Comparison of ENCODE assay signal across 8 cellular contexts in the genomic region with DNA sequence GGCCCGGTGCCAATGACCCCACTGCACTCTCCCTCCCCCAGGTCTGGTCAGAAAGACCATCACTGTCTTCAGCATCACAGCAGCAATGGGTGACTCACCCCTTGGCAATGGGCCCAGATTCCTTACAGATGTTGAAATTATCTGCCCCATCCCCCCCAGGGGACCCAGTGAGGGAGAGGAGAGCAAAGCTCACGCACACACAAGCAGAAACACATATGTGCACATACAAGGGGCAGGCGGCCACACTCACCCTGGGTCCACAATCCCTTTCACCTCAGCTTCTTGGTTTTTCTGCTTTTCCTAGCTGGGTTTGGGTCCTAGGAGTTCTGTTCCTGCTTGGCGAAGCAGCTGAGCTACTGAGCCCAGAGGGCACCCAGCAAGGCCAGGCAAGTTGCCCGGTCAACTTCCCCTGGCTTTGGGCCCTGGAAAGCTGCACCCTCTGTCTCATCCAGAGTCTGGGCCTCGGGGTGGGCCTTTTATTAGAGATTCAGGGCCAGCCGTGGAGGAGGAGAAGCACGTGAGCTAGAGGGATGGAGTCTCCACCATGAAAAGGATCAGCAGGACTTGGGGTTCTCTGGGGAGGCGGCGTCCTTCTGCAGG. TPM values are rescaled to one million over a fixed set of nuclear protein-coding genes. Genes with fewer than 3 reads are reported as not detected.
DNase-seq lines count a peak whose midpoint lies in the region; ATAC-seq, FAIRE-seq and TF ChIP-seq lines count a peak whose summit lies in the region.

No MANE protein-coding gene starts in this region.

- H3K4me1 ChIP-seq in H1 (replicated peaks in 1 of 4; ENCODE audit: control insufficient read depth in 3 of 4, insufficient read depth in 4 of 4, low read length in 3 of 4) (peaks cover 11 to 27% (median 15%) of the 10 kb centered on the region in 4 experiments), mesenchymal stem cell (ENCODE audit: control insufficient read depth, insufficient read depth, low read depth, low read length) (peaks cover 62% of the 10 kb centered on the region)

- TF ChIP-seq CTCF in RWPE1 (conservative IDR thresholded peaks at IDR 0.05; ENCODE audit: low read depth) = no peak
- TF ChIP-seq CTCF in H1 (IDR thresholded peaks at IDR 0.05; ENCODE audit: control extremely low read depth in 1 of 3, insufficient read depth in 1 of 3, low read depth in 1 of 3, low read length in 3 of 3) = no peak

- H3K4me2 ChIP-seq in H1 (ENCODE audit: insufficient read depth in 1 of 2, low read depth in 2 of 2, low read length in 2 of 2) = no peak overlapping the region
- H3K4me2 ChIP-seq in mesenchymal stem cell (ENCODE audit: low read length, poor library complexity, severe bottlenecking) = peak overlapping the region; percentile 14

- POLR2A ChIA-PET in RWPE1 (lab: Yijun Ruan, JAX; ENCODE audit: low non-redundant PET) = no interaction called here
- POLR2A ChIA-PET in H1 (lab: Charles Lee; ENCODE audit: partially characterized antibody) = interaction anchor here (2.0 to 7.3 kb wide), 3 partner anchors 10 to 27 kb away, joined by 5 to 43 read pairs (median 9); no protein-coding TSS in a partner anchor

- no peak for ATAC-seq in HG03469 (IDR thresholded peaks at IDR 0.05; ENCODE audit: unreplicated experiment)

- FAIRE-seq in H54 (lab: Jason Lieb, UNC) (peak; percentile 41), H1 (lab: Jason Lieb, UNC) (no peak)

- no peak for TF ChIP-seq RAD21 in H1 (IDR thresholded peaks at IDR 0.05 in 1 of 2, conservative IDR thresholded peaks at IDR 0.05 in 1 of 2; ENCODE audit: low read depth in 2 of 2, low read length in 2 of 2)

- no peak overlapping the region for H2AFZ ChIP-seq in H1 (ENCODE audit: low read length)
- H2AFZ ChIP-seq in mesenchymal stem cell (ENCODE audit: low read depth, low read length) = no peak overlapping the region

- no peaks in the 10 kb centered on the region for H3K79me2 ChIP-seq in H1 (ENCODE audit: control insufficient read depth in 1 of 2, insufficient read depth in 2 of 2, low read length in 2 of 2)

- TF ChIP-seq POLR2A in H54 (IDR thresholded peaks at IDR 0.05; ENCODE audit: low read depth, low read length) (0 out of 2 replicates have a peak, but pooled peaks have one; percentile 14), H1 (IDR thresholded peaks at IDR 0.05; ENCODE audit: control extremely low read depth in 1 of 2, low read depth in 2 of 2, low read length in 2 of 2) (no peak)

- no peak overlapping the region for H2BK12ac ChIP-seq in H1 (ENCODE audit: low read depth, low read length)
- peak overlapping the region; percentile 94 to 99 for H2BK12ac ChIP-seq in mesenchymal stem cell (ENCODE audit: low read length in 2 of 2)

- no peaks in the 10 kb centered on the region for H3K9me3 ChIP-seq in H1 (ENCODE audit: insufficient read depth in 2 of 2, low read depth in 1 of 2, low read length in 1 of 2)
- no peaks in the 10 kb centered on the region for H3K9me3 ChIP-seq in mesenchymal stem cell (ENCODE audit: control insufficient read depth, low read length)

- H3K18ac ChIP-seq in H1 (ENCODE audit: extremely low read depth, low read length) (no peak overlapping the region), mesenchymal stem cell (ENCODE audit: low read depth in 1 of 2, low read length in 2 of 2) (peak overlapping the region; percentile 86 to 88)

- H3K23ac ChIP-seq in H1 (ENCODE audit: insufficient read length) (no peak overlapping the region), mesenchymal stem cell (ENCODE audit: low read length in 2 of 2) (no peak overlapping the region)

- H3K79me1 ChIP-seq in H1 (ENCODE audit: low read depth, low read length) (no peaks in the 10 kb centered on the region), mesenchymal stem cell (replicated peaks; ENCODE audit: low read length, poor library complexity, severe bottlenecking) (peaks cover 2% of the 10 kb centered on the region)

- H2BK5ac ChIP-seq in H1 (ENCODE audit: low read depth, low read length) (peak overlapping the region; percentile 56; the same call in 1 of the 2 replicates), mesenchymal stem cell (ENCODE audit: low read depth, low read length, poor library complexity, severe bottlenecking) (peak overlapping the region; percentile 67)

- no peak overlapping the region for H3K4me3 ChIP-seq in H1 (ENCODE audit: extremely low read depth in 1 of 4, insufficient read depth in 2 of 4, low read depth in 3 of 4, low read length in 4 of 4)
- H3K4me3 ChIP-seq in mesenchymal stem cell (ENCODE audit: insufficient read depth in 1 of 2, low read depth in 1 of 2, low read length in 2 of 2) = peak overlapping the region in 1 of 2 experiments; percentile 86

- H2AK5ac ChIP-seq in H1 (ENCODE audit: low read depth, low read length) = no peak overlapping the region
- peak overlapping the region; percentile 95 for H2AK5ac ChIP-seq in mesenchymal stem cell (ENCODE audit: low read length, severe bottlenecking)

- DNase-seq in AG08395 (ENCODE audit: low spot score) (peak; percentile 92), H54 (ENCODE audit: insufficient read length, low spot score) (peak; percentile 83), RWPE1 (ENCODE audit: low spot score) (peak; percentile 95), H1 (ENCODE audit: low read depth in 1 of 2, low spot score in 2 of 2) (no peak), mesenchymal stem cell (peak; percentile 97), DMS114 treated with DMSO at 0.1 percent for 48 hours (lab: John Stamatoyannopoulos, UW; ENCODE audit: unreplicated experiment) (no peak)

- H3K4ac ChIP-seq in H1 (replicated peaks; ENCODE audit: insufficient read length, low read depth, low read length) (no peak overlapping the region), mesenchymal stem cell (ENCODE audit: low read depth in 1 of 2, low read length in 2 of 2) (peak overlapping the region; percentile 5 to 62)

- H3K56ac ChIP-seq in H1 (replicated peaks; ENCODE audit: insufficient read length, low read depth, low read length) = no peak overlapping the region

- H3K27ac ChIP-seq in RWPE1 (peak overlapping the region; percentile 99), H1 (ENCODE audit: low read depth, low read length) (no peak overlapping the region), mesenchymal stem cell (ENCODE audit: low read length, poor library complexity, severe bottlenecking) (peak overlapping the region; percentile 90), temporal lobe (ENCODE audit: low read depth, low read length) (peak overlapping the region; percentile 90)

- CTCF ChIA-PET in RWPE1 (lab: Yijun Ruan, JAX) (interaction anchor here (1.0 kb wide), 2 partner anchors 14 to 152 kb away, joined by 3 to 6 read pairs; no protein-coding TSS in a partner anchor), H1 (lab: Charles Lee; ENCODE audit: partially characterized antibody) (interaction anchor here (0.6 to 8.1 kb wide), 18 partner anchors 10 to 152 kb away, joined by 3 to 108 read pairs (median 4); a partner anchor contains a TSS)

- no peak overlapping the region; the same call in 1 of the 2 replicates for H4K8ac ChIP-seq in H1 (ENCODE audit: extremely low read depth, insufficient read depth, low read length)
- H4K8ac ChIP-seq in mesenchymal stem cell (ENCODE audit: low read length) = peak overlapping the region; percentile 98

- TF ChIP-seq EP300 in H1 (IDR thresholded peaks at IDR 0.05; ENCODE audit: borderline replicate concordance in 1 of 2, low read depth in 2 of 2, low read length in 2 of 2) = no peak

- H2BK20ac ChIP-seq in H1 (ENCODE audit: low read length) = no peak overlapping the region

- H3K9ac ChIP-seq in H1 (replicated peaks in 1 of 4; ENCODE audit: extremely low read depth in 1 of 4, low read depth in 3 of 4, low read length in 3 of 4) (no peak overlapping the region), mesenchymal stem cell (ENCODE audit: low read length) (peak overlapping the region; percentile 89)

- peaks cover 5% of the 10 kb centered on the region for H3K23me2 ChIP-seq in H1 (ENCODE audit: low read depth, low read length)

- H4K91ac ChIP-seq in H1 (replicated peaks; ENCODE audit: insufficient read length, low read length) (no peak overlapping the region), mesenchymal stem cell (ENCODE audit: low read length) (peak overlapping the region; percentile 96)

- H4K20me1 ChIP-seq in H1 (replicated peaks in 1 of 2; ENCODE audit: control insufficient read depth in 1 of 2, insufficient read depth in 2 of 2, low read length in 2 of 2) = no peaks in the 10 kb centered on the region

- H3K27me3 ChIP-seq in H1 (replicated peaks in 1 of 4; ENCODE audit: control insufficient read depth in 3 of 4, extremely low read depth in 1 of 4, insufficient read depth in 3 of 4, low read length in 3 of 4) = no peaks in the 10 kb centered on the region; a peak in 1 of 7 replicates
- H3K27me3 ChIP-seq in mesenchymal stem cell (ENCODE audit: control insufficient read depth in 1 of 2, insufficient read depth in 1 of 2, low read length in 2 of 2) = no peaks in the 10 kb centered on the region

- no peak overlapping the region for H4K5ac ChIP-seq in H1 (ENCODE audit: insufficient read length, low read depth, low read length)

- H3K36me3 ChIP-seq in H1 (ENCODE audit: control insufficient read depth in 2 of 4, insufficient read depth in 4 of 4, low read length in 3 of 4) = no peaks in the 10 kb centered on the region
- peaks cover 34 to 42% of the 10 kb centered on the region in 2 experiments for H3K36me3 ChIP-seq in mesenchymal stem cell (ENCODE audit: control insufficient read depth in 1 of 2, insufficient read depth in 2 of 2, low read depth in 1 of 2, low read length in 2 of 2)

- WGBS in H1 (ENCODE audit: extremely low coverage in 1 of 2, insufficient coverage in 1 of 2, insufficient read length in 1 of 2, insufficient replicate concordance in 2 of 2, low coverage in 1 of 2, low lambda C conversion rate in 2 of 2, missing lambda C conversion rate in 1 of 2), 2 experiments = 79% methylated on average over 10 of the region's 10 CpGs; no CpG with 5 or more reads in 1 of the 2 experiments
- WGBS in mesenchymal stem cell = 28% methylated on average over 6 of the region's 10 CpGs

- H2BK15ac ChIP-seq in H1 (ENCODE audit: low read length) (no peak overlapping the region), mesenchymal stem cell (ENCODE audit: low read depth, poor library complexity, severe bottlenecking) (peak overlapping the region; percentile 66)

- H3K14ac ChIP-seq in H1 (ENCODE audit: insufficient read length) (no peak overlapping the region), mesenchymal stem cell (ENCODE audit: low read length in 2 of 2) (peak overlapping the region in 1 of 2 experiments; percentile 50)

- H2BK120ac ChIP-seq in H1 (replicated peaks; ENCODE audit: low read depth, low read length) (no peak overlapping the region), mesenchymal stem cell (ENCODE audit: low read depth, low read length) (peak overlapping the region; percentile 80)

RNA-seq across cellular contexts. Expression of a gene that starts 2.6 kb away (rescaled TPM):
- 7.9 and 10.5 TPM in 2 replicates for total RNA-seq in H1 (2021; fragmentation: NEBNext Ultra II Directional; extraction: Animal tissue kit (Norgen Biotek cat#: 25700))
- 2.0 and 3.4 TPM in 2 replicates for polyA plus RNA-seq in H1 (2011; rRNA removed)
- 4.3 TPM for polyA plus RNA-seq in H1 (2011; cell fraction: cytosol; rRNA removed)
- 31.3 TPM for polyA plus RNA-seq in H1 (2011; cell fraction: nucleus; rRNA removed)
- 6.8 to 10.8 TPM (median 7.9 TPM) in 4 replicates for polyA plus RNA-seq in H1 (2012, experiment 1 of 2)
- polyA plus RNA-seq in H1 (2012, experiment 2 of 2) = 2.9 TPM
- polyA plus RNA-seq in H1 (2013, experiment 1 of 2) = 4.2 TPM
- 3.6 TPM for polyA plus RNA-seq in H1 (2013, experiment 2 of 2)
- 3.3 and 4.2 TPM in 2 replicates for polyA minus RNA-seq in H1 (2011; rRNA and poly(A)+ RNA removed)
- 6.8 TPM for polyA minus RNA-seq in H1 (2011; cell fraction: cytosol; rRNA and poly(A)+ RNA removed)
- 8.7 TPM for polyA minus RNA-seq in H1 (2011; cell fraction: nucleus; rRNA and poly(A)+ RNA removed)
- 20.9 TPM for polyA plus RNA-seq in mesenchymal stem cell (2013, experiment 1 of 2)
- polyA plus RNA-seq in mesenchymal stem cell (2013, experiment 2 of 2) = 18.3 TPM
- total RNA-seq in temporal lobe = 10.3 TPM

RNA-seq across cellular contexts. Expression of a gene that starts 56.6 kb away (rescaled TPM):
- total RNA-seq in H1 (2021; fragmentation: NEBNext Ultra II Directional; extraction: Animal tissue kit (Norgen Biotek cat#: 25700)) = 35.2 and 38.8 TPM in 2 replicates
- polyA plus RNA-seq in H1 (2011; rRNA removed) = 61.2 and 69.2 TPM in 2 replicates
- polyA plus RNA-seq in H1 (2011; cell fraction: cytosol; rRNA removed) = 51.1 TPM
- polyA plus RNA-seq in H1 (2011; cell fraction: nucleus; rRNA removed) = 50.9 TPM
- 32.7 to 43.6 TPM (median 41.6 TPM) in 4 replicates for polyA plus RNA-seq in H1 (2012, experiment 1 of 2)
- polyA plus RNA-seq in H1 (2012, experiment 2 of 2) = 65.6 TPM
- polyA plus RNA-seq in H1 (2013, experiment 1 of 2) = 30.8 TPM
- polyA plus RNA-seq in H1 (2013, experiment 2 of 2) = 31.1 TPM
- 63.3 and 65.6 TPM in 2 replicates for polyA minus RNA-seq in H1 (2011; rRNA and poly(A)+ RNA removed)
- polyA minus RNA-seq in H1 (2011; cell fraction: cytosol; rRNA and poly(A)+ RNA removed) = 23.8 TPM
- polyA minus RNA-seq in H1 (2011; cell fraction: nucleus; rRNA and poly(A)+ RNA removed) = 28.8 TPM
- 56.0 TPM for polyA plus RNA-seq in mesenchymal stem cell (2013, experiment 1 of 2)
- 55.6 TPM for polyA plus RNA-seq in mesenchymal stem cell (2013, experiment 2 of 2)
- total RNA-seq in temporal lobe = 32.0 TPM

Comparison
In these comparisons a context has a peak if more than half of its experiments do, and no peak if none do; other contexts are left out.
1. DNase-seq: peak in AG08395 (single experiment), H54 (single experiment), RWPE1 (single experiment) and mesenchymal stem cell (single experiment); none in H1 (0 of 2) and DMS114 treated with DMSO at 0.1 percent for 48 hours (single experiment).